ENCODE assay signal across 7 cellular contexts in the genomic region with DNA sequence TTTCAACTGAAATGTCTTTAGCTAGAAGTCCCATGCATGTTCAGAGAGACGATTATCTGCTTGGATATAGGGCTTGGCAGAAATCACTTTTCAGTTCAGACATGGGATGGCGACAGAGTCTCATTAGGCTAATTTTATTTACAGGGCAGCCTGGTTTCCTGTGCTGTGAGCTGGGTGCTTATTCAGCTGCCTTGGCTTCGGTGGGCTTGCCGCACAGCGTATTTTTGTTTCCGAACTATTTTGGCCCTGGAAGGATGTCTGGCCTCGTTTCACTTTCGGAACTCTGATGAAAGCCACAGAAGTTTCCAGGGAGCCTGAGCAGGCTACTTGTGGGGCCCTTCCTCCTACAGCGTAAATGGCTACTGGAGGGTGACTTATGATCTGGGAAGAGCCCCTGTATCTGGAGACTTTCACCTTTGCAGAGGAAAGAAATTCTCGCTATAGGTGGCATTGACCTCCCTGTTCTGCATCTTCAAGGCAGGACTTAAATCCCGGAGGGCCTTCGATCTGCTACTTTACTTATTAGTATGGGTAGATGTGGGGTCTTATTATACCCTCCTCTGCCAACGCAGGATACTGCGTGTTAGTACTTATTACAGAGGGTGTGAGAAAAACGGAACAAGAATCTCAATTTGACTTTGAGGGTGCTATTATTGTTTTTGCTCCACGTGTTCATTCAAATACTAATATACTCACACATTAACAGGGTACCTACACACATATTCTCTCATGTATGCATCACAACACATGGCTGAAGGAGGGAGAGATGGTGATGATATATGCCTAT.
DNase-seq lines count a peak whose midpoint lies in the region; ATAC-seq and TF ChIP-seq lines count a peak whose summit lies in the region.

No MANE protein-coding gene starts in this region.

- H3K4me1 Mint-ChIP-seq in activated T-helper 2 cell treated with anti-CD3 and anti-CD28 coated beads, Interferon-gamma antibody, Interleukin-2, Interleukin-4, amounts not matched to agents 10 μg/mL and 5 μg/mL and 100 μg/mL, durations not matched to agents 14 hours and 24 hours and 36 hours (ENCODE audit: low read depth): peaks cover 20% of the 10 kb centered on the region

- DNase-seq in UCSD-AML1 (lab: John Stamatoyannopoulos, UW; ENCODE audit: unreplicated experiment) (peak; percentile 12), fibroblast of villous mesenchyme (ENCODE audit: low read depth) (peak; percentile 77), nucleus accumbens (lab: John Stamatoyannopoulos, UW) (peak in 52 of 56 donors; percentile 1 to 82 (median 42))
- DNase-seq in activated T-helper 2 cell treated with anti-CD3 and anti-CD28 coated beads, Interferon-gamma antibody, Interleukin-2, Interleukin-4, amounts not matched to agents 10 μg/mL and 5 μg/mL and 100 μg/mL, durations not matched to agents 14 hours and 24 hours and 36 hours (ENCODE audit: low spot score): no peak

- no peaks in the 10 kb centered on the region for H3K9me3 Mint-ChIP-seq in activated T-helper 2 cell treated with anti-CD3 and anti-CD28 coated beads, Interferon-gamma antibody, Interleukin-2, Interleukin-4, amounts not matched to agents 10 μg/mL and 5 μg/mL and 100 μg/mL, durations not matched to agents 14 hours and 24 hours and 36 hours

- H3K36me3 Mint-ChIP-seq in activated T-helper 2 cell treated with anti-CD3 and anti-CD28 coated beads, Interferon-gamma antibody, Interleukin-2, Interleukin-4, amounts not matched to agents 10 μg/mL and 5 μg/mL and 100 μg/mL, durations not matched to agents 14 hours and 24 hours and 36 hours (ENCODE audit: low read depth): no peaks in the 10 kb centered on the region

- intact Hi-C loops in activated T-helper 2 cell treated with anti-CD3 and anti-CD28 coated beads, Interferon-gamma antibody, Interleukin-2, Interleukin-4, amounts not matched to agents 10 μg/mL and 5 μg/mL and 100 μg/mL, durations not matched to agents 14 hours and 24 hours and 36 hours (cut with micrococcal nuclease): loop anchor here (2.0 to 5.0 kb wide), 2 partner anchors 266 to 365 kb away; a partner anchor contains a TSS

- TF ChIP-seq CTCF in GM12874 (IDR thresholded peaks at IDR 0.05; ENCODE audit: insufficient read depth, low read depth, low read length): peak; percentile 49
- peak; percentile 52 for TF ChIP-seq CTCF in fibroblast of villous mesenchyme (IDR thresholded peaks at IDR 0.05; ENCODE audit: insufficient read depth, low read depth, low read length)

- no peak overlapping the region for H3K4me3 Mint-ChIP-seq in activated T-helper 2 cell treated with anti-CD3 and anti-CD28 coated beads, Interferon-gamma antibody, Interleukin-2, Interleukin-4, amounts not matched to agents 10 μg/mL and 5 μg/mL and 100 μg/mL, durations not matched to agents 14 hours and 24 hours and 36 hours (ENCODE audit: low read depth)

- ATAC-seq in GM21515 (IDR thresholded peaks at IDR 0.05; ENCODE audit: unreplicated experiment) (peak; percentile 90), HG03575 (IDR thresholded peaks at IDR 0.05; ENCODE audit: extremely low read depth, insufficient number of reproducible peaks, low FRiP score, unreplicated experiment) (peak; percentile 85)

- peak overlapping the region; percentile 44 for H3K4me3 ChIP-seq in fibroblast of villous mesenchyme (ENCODE audit: low read depth, low read length)

- H3K27me3 Mint-ChIP-seq in activated T-helper 2 cell treated with anti-CD3 and anti-CD28 coated beads, Interferon-gamma antibody, Interleukin-2, Interleukin-4, amounts not matched to agents 10 μg/mL and 5 μg/mL and 100 μg/mL, durations not matched to agents 14 hours and 24 hours and 36 hours (ENCODE audit: low read depth): peaks cover 8% of the 10 kb centered on the region

- H3K27ac Mint-ChIP-seq in activated T-helper 2 cell treated with anti-CD3 and anti-CD28 coated beads, Interferon-gamma antibody, Interleukin-2, Interleukin-4, amounts not matched to agents 10 μg/mL and 5 μg/mL and 100 μg/mL, durations not matched to agents 14 hours and 24 hours and 36 hours: no peak overlapping the region
